Comparison of ENCODE assay signal across 22 cellular contexts in the genomic region with DNA sequence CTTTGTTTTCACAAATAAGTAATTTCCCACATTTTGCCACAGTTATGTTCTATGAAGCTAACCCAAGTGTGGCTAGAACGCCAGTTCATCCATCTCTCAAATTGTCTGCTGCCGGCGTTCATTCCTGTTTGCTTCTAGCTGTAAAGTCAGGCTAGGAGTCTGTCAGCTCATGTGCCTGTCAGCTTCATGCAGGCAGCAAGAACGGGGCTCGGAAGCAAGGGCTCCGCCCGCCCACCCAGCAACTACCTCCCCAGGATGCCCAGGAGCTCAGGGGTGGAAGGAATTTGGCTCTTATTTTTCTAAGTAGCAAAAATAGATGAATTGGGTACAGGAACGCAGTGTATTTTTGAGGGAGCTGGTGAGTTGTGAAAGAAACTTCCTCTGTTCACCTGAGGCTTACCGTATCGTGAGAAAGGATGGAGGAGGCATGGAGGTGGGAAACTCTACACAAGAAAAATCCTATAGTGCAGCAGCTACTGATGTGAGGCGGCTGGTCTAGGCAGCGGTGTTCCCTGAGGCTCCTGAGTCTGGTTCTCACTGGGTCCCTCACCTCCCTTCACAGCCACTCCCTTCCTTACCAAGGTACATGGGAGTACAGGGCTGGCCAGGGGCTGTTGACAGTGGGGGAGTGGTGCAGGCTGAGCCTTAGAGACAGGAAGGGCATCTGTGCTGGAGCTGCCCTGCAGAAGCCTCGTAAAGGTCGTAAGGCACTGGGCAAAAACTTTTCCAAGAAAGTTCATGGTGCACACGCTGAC. TPM values are rescaled to one million over a fixed set of nuclear protein-coding genes. Genes with fewer than 3 reads are reported as not detected.
A peak's percentile ranks its signal among the peaks of the same experiment; 100 is the strongest.
DNase-seq lines count a peak whose midpoint lies in the region; ATAC-seq and TF ChIP-seq lines count a peak whose summit lies in the region.
"Had no signal": no experiment of that assay in that cellular context is flagged by ENCODE, and none has a peak within 500 bp of the region (broad histone marks: within the 10 kb centered on the region; RNA-seq: fewer than 3 reads in every experiment).

No MANE protein-coding gene starts in this region.

- no peak overlapping the region for H3K23ac ChIP-seq in neuronal stem cell (ENCODE audit: low read depth, low read length, poor library complexity)

- intact Hi-C loops in dendritic cell treated with granulocyte-macrophage colony-stimulating factor and Interleukin-4, amounts not matched to agents 40 ng/mL and 50 ng/mL, for 4 days (cut with micrococcal nuclease) = no loop called here

- ATAC-seq in HG03095 (IDR thresholded peaks at IDR 0.05; ENCODE audit: unreplicated experiment) (no peak), GM18907 (IDR thresholded peaks at IDR 0.05; ENCODE audit: unreplicated experiment) (no peak)
- ATAC-seq: A549, K562, SK-N-SH treated with all-trans-retinoic acid at 6 μM for 48 hours had no signal

- H3K4me3 Mint-ChIP-seq in dendritic cell treated with granulocyte-macrophage colony-stimulating factor and Interleukin-4, amounts not matched to agents 40 ng/mL and 50 ng/mL, for 4 days = no peak overlapping the region

- no peak for TF ChIP-seq CTCF in 22Rv1 (IDR thresholded peaks at IDR 0.05)

- peak overlapping the region; percentile 71 for H3K27ac Mint-ChIP-seq in dendritic cell treated with granulocyte-macrophage colony-stimulating factor and Interleukin-4, amounts not matched to agents 40 ng/mL and 50 ng/mL, for 4 days

- H3K36me3 ChIP-seq in neuronal stem cell (replicated peaks in 1 of 2; ENCODE audit: control insufficient read depth in 2 of 2, insufficient read depth in 2 of 2, low read length in 2 of 2) = peaks cover 7 to 25% of the 10 kb centered on the region in 2 donors

- H3K18ac ChIP-seq in neuronal stem cell (ENCODE audit: low read length) = peak overlapping the region; percentile 33

- H3K36me3 Mint-ChIP-seq in dendritic cell treated with granulocyte-macrophage colony-stimulating factor and Interleukin-4, amounts not matched to agents 40 ng/mL and 50 ng/mL, for 4 days (ENCODE audit: low read depth) = peaks cover 65% of the 10 kb centered on the region

- H2AK5ac ChIP-seq in neuronal stem cell (ENCODE audit: low read depth, low read length) = no peak overlapping the region

- H3K4me3 ChIP-seq in neuronal stem cell (ENCODE audit: low read length in 2 of 2) = no peak overlapping the region
- H3K4me3 ChIP-seq: A549, GM23248, HAP-1, K562, PC-9 had no signal

- no peak overlapping the region for H2BK12ac ChIP-seq in neuronal stem cell (ENCODE audit: low read length)

- H4K91ac ChIP-seq in neuronal stem cell (ENCODE audit: low read depth, low read length, poor library complexity) = no peak overlapping the region

- no peak overlapping the region for H3K4ac ChIP-seq in neuronal stem cell (ENCODE audit: low read length)

- peak overlapping the region; percentile 26; the same call in 1 of the 2 replicates for H3K27ac ChIP-seq in 22Rv1
- H3K27ac ChIP-seq in neuronal stem cell (replicated peaks; ENCODE audit: low read length) = no peak overlapping the region
- H3K27ac ChIP-seq: A549, GM23248, PC-9, RWPE1 had no signal

- peaks cover 0 to 5% of the 10 kb centered on the region in 2 donors for H3K4me1 ChIP-seq in neuronal stem cell (ENCODE audit: control insufficient read depth in 2 of 2, insufficient read depth in 1 of 2, low read depth in 1 of 2, low read length in 2 of 2)

- H3K4me2 ChIP-seq in neuronal stem cell (ENCODE audit: insufficient read depth, low read length, poor library complexity, severe bottlenecking) = no peak overlapping the region
- H3K4me2 ChIP-seq: A549, PC-9 had no signal

- H2BK15ac ChIP-seq in neuronal stem cell (ENCODE audit: low read length) = no peak overlapping the region

- peaks cover 28% of the 10 kb centered on the region for H3K4me1 Mint-ChIP-seq in dendritic cell treated with granulocyte-macrophage colony-stimulating factor and Interleukin-4, amounts not matched to agents 40 ng/mL and 50 ng/mL, for 4 days (ENCODE audit: low read depth)

- H2BK120ac ChIP-seq in neuronal stem cell (ENCODE audit: low read depth, low read length) = no peak overlapping the region

- H2BK5ac ChIP-seq in neuronal stem cell (ENCODE audit: low read length) = no peak overlapping the region

- H2AFZ ChIP-seq in neuronal stem cell (ENCODE audit: low read length) = no peak overlapping the region
- H2AFZ ChIP-seq: GM23248, PC-9 had no signal

- peaks cover 1 to 7% of the 10 kb centered on the region in 2 donors for H3K9me3 ChIP-seq in neuronal stem cell (replicated peaks in 1 of 2; ENCODE audit: control insufficient read depth in 2 of 2, insufficient read depth in 1 of 2, low read depth in 1 of 2, low read length in 2 of 2)
- H3K9me3 ChIP-seq: A549, HAP-1 had no signal

- no peaks in the 10 kb centered on the region for H3K27me3 ChIP-seq in neuronal stem cell (ENCODE audit: control insufficient read depth in 3 of 3, insufficient read depth in 3 of 3, low read depth in 1 of 3, low read length in 3 of 3)

- H3K27me3 Mint-ChIP-seq in dendritic cell treated with granulocyte-macrophage colony-stimulating factor and Interleukin-4, amounts not matched to agents 40 ng/mL and 50 ng/mL, for 4 days = no peaks in the 10 kb centered on the region

- no peak overlapping the region for H3K14ac ChIP-seq in neuronal stem cell (ENCODE audit: low read length)

- H3K9ac ChIP-seq in neuronal stem cell (ENCODE audit: low read depth, low read length, poor library complexity) = no peak overlapping the region
- H3K9ac ChIP-seq: GM23248 had no signal

- DNase-seq in NCI-H69 (lab: John Stamatoyannopoulos, UW) (peak; percentile 31), neuronal stem cell (ENCODE audit: low spot score) (no peak), NCI-H226 (no peak), NCI-H146 (lab: John Stamatoyannopoulos, UW) (no peak)
- DNase-seq: C1 segment of cervical spinal cord, GM23248, NCI-H1105, NCI-H1694, NCI-H2081 treated with DMSO at 0.1 percent for 48 hours, NCI-H510A, NCI-H774, PC-9, SIG-M5 had no signal

- no peak overlapping the region for H4K8ac ChIP-seq in neuronal stem cell (ENCODE audit: low read depth, low read length)

- no CpG with 5 or more reads among the region's 15 CpGs for WGBS in neuronal stem cell (ENCODE audit: extremely low coverage in 2 of 2, insufficient read length in 2 of 2, insufficient replicate concordance in 1 of 2), 2 donors

- H3K79me1 ChIP-seq in neuronal stem cell (ENCODE audit: low read depth, low read length) = no peaks in the 10 kb centered on the region

- no peaks in the 10 kb centered on the region for H3K9me3 Mint-ChIP-seq in dendritic cell treated with granulocyte-macrophage colony-stimulating factor and Interleukin-4, amounts not matched to agents 40 ng/mL and 50 ng/mL, for 4 days

RNA-seq across cellular contexts. Expression of gene AMN, which starts 54.5 kb away (rescaled TPM):
- 0.46 TPM for polyA plus RNA-seq in neuronal stem cell (2013, experiment 1 of 2)
- 0.28 TPM for polyA plus RNA-seq in neuronal stem cell (2013, experiment 2 of 2)
- polyA plus RNA-seq: GM23248, K562 had no signal
